8 cellular contexts compared by ENCODE assay signal in the genomic region with DNA sequence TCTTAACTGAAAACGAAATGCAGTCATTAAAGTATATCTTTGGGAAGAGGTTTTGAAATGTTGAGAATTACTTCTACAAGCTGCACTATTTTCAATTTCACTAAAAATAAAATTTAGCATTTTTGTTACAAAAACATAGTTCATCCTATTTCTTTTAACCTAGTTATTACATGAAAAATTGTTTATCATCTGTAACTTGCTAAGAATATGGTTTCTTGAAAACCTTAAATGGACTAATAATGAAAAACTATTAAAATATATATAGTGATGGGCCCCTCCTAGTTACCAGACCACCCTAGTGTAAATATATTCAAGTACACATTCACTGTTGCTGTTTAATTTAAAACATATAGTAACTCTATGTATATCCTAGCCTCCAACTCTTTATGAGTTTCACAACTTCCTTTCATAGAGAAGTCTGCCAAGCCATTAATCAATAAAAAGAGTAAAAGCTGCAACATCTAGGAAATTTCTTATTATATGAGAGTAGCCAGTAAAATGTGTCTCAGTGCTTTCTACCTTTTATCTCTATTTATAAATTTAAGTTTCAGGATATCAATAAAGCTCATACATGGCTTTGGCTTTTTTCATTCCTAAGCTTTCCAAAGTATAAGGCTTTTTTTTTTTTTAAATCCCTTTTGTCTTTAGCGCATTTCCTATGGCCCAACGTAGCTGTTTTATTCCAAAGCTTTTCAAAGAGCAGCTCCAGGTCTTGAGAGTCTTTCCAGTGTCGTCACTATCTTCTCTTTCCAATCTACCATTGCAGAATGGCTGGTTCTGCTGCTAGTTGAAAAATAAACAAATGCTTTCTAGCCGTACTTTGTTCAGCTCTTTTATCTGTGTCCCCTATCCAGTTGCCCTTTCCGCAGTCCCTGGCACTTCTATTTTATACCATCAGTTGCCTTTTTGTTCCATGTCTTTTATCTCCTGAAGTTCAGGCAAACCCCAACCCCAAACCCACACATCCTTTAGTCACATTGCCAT. TPM values are rescaled to one million over a fixed set of nuclear protein-coding genes. Genes with fewer than 3 reads are reported as not detected.
DNase-seq lines count a peak whose midpoint lies in the region; ATAC-seq, FAIRE-seq and TF ChIP-seq lines count a peak whose summit lies in the region.

No MANE protein-coding gene starts in this region.

- H3K4me3 ChIP-seq in HL-60 (replicated peaks; ENCODE audit: insufficient read depth, low read length), result peak overlapping the region; percentile 56
- H3K4me3 ChIP-seq in keratinocyte (ENCODE audit: control insufficient read depth in 2 of 3, extremely low read depth in 1 of 3, insufficient read depth in 2 of 3, low read depth in 1 of 3, low read length in 3 of 3), result peak overlapping the region; percentile 79 to 97 (median 84)

- H3K4me1 ChIP-seq in keratinocyte (ENCODE audit: control insufficient read depth, extremely low read depth, insufficient read depth, low read length), result peaks cover 49% of the 10 kb centered on the region

- H3K9me3 Mint-ChIP-seq in activated naive CD4-positive, alpha-beta T cell treated with anti-CD3 and anti-CD28 coated beads, Interleukin-2, amount 50 U/mL, for 72 hours, result no peaks in the 10 kb centered on the region

- peaks cover 11 to 44% of the 10 kb centered on the region in 2 experiments for H3K36me3 ChIP-seq in keratinocyte (ENCODE audit: control insufficient read depth in 2 of 2, extremely low read depth in 1 of 2, insufficient read depth in 2 of 2, low read length in 2 of 2)

- H3K9me1 ChIP-seq in keratinocyte (ENCODE audit: control insufficient read depth, extremely low read depth, insufficient read depth, low read length), result no peaks in the 10 kb centered on the region

- TF ChIP-seq CTCF in HL-60 (IDR thresholded peaks at IDR 0.05; ENCODE audit: insufficient read depth, low read length) (no peak), keratinocyte (optimal IDR thresholded peaks at IDR 0.05 in 1 of 3, IDR thresholded peaks at IDR 0.05 in 1 of 3, conservative IDR thresholded peaks at IDR 0.05 in 1 of 3; ENCODE audit: extremely low read depth in 1 of 3, insufficient read depth in 2 of 3, low read length in 3 of 3) (no peak)

- H4K20me1 ChIP-seq in keratinocyte (ENCODE audit: control insufficient read depth, extremely low read depth, insufficient read depth, low read length), result peaks cover 10% of the 10 kb centered on the region

- H3K27ac ChIP-seq in HL-60 (replicated peaks), result peak overlapping the region; percentile 99
- peak overlapping the region; percentile 95 for H3K27ac ChIP-seq in keratinocyte (ENCODE audit: control insufficient read depth, insufficient read depth, low read length)
- peak overlapping the region; percentile 99 for H3K27ac ChIP-seq in substantia nigra (ENCODE audit: low read depth, low read length, poor library complexity, severe bottlenecking)

- DNase-seq in CD1c-positive myeloid dendritic cell (ENCODE audit: extremely low spot score), result peak; percentile 20
- peak; percentile 25 to 37 for DNase-seq in HL-60 (ENCODE audit: low read depth in 1 of 2, low spot score in 1 of 2)
- no peak for DNase-seq in activated naive CD4-positive, alpha-beta T cell treated with anti-CD3 and anti-CD28 coated beads, Interleukin-2, amount 50 U/mL, for 72 hours (ENCODE audit: low spot score in 2 of 2)
- DNase-seq in keratinocyte (ENCODE audit: low read depth, low spot score), result no peak
- DNase-seq in substantia nigra (lab: John Stamatoyannopoulos, UW), result no peak
- no peak for DNase-seq in effector CD8-positive, alpha-beta T cell (lab: John Stamatoyannopoulos, UW)
- DNase-seq in NK-92 treated with Interleukin-12 subunit alpha and Interleukin-12 subunit beta, amount 100 ng/mL, for 24 hours (lab: John Stamatoyannopoulos, UW), result no peak

- H3K36me3 Mint-ChIP-seq in activated naive CD4-positive, alpha-beta T cell treated with anti-CD3 and anti-CD28 coated beads, Interleukin-2, amount 50 U/mL, for 72 hours, result peaks cover 48 to 56% of the 10 kb centered on the region in 2 donors

- H3K9me3 ChIP-seq in keratinocyte (ENCODE audit: control insufficient read depth, low read depth, low read length), result no peaks in the 10 kb centered on the region

- ATAC-seq in activated naive CD4-positive, alpha-beta T cell treated with anti-CD3 and anti-CD28 coated beads, Interleukin-2, amount 50 U/mL, for 72 hours, result no peak
- ATAC-seq in GM18511 (IDR thresholded peaks at IDR 0.05; ENCODE audit: unreplicated experiment), result no peak

- H3K4me2 ChIP-seq in keratinocyte (ENCODE audit: control insufficient read depth, extremely low read depth, insufficient read depth, low read depth, low read length), result peak overlapping the region; percentile 100

- H3K9ac ChIP-seq in keratinocyte (ENCODE audit: control insufficient read depth, extremely low read depth, insufficient read depth, low read length), result peak overlapping the region; percentile 99

- H2AFZ ChIP-seq in keratinocyte (ENCODE audit: control insufficient read depth, low read length), result no peak overlapping the region

- peak overlapping the region; percentile 67 to 89 for H3K27ac Mint-ChIP-seq in activated naive CD4-positive, alpha-beta T cell treated with anti-CD3 and anti-CD28 coated beads, Interleukin-2, amount 50 U/mL, for 72 hours

- H3K79me2 ChIP-seq in keratinocyte (ENCODE audit: control insufficient read depth, insufficient read depth, low read length), result peaks cover 66% of the 10 kb centered on the region

- H3K27me3 ChIP-seq in HL-60 (ENCODE audit: insufficient read depth, poor library complexity, severe bottlenecking) (no peaks in the 10 kb centered on the region), keratinocyte (ENCODE audit: control insufficient read depth, extremely low read depth, insufficient read depth, low read length) (no peaks in the 10 kb centered on the region)

- dilution Hi-C loops in keratinocyte (cut with MboI; ENCODE audit: extremely low pct_ligation_motif_present, low sequenced_read_pairs), result no loop called here

- FAIRE-seq in keratinocyte (lab: Jason Lieb, UNC), result no peak

RNA-seq across cellular contexts. Expression of a gene that starts 6.5 kb away (rescaled TPM):
- total RNA-seq in activated naive CD4-positive, alpha-beta T cell treated with anti-CD3 and anti-CD28 coated beads, Interleukin-2, amount 50 U/mL, for 72 hours, result 100 to 1,000 TPM in 1 of 2 donors, 10 to 100 TPM in 1; 97.3 to 176 TPM
- polyA plus RNA-seq in keratinocyte, result 29.9 to 59.7 TPM (median 40.2 TPM) in 3 replicates
- polyA plus RNA-seq in keratinocyte (2011; ENCODE audit: low read depth), result 22.8 TPM
- 31.4 and 43.0 TPM in 2 replicates for polyA plus RNA-seq in keratinocyte (2011; cell fraction: cytosol; rRNA removed)
- polyA plus RNA-seq in keratinocyte (2011; cell fraction: nucleus; rRNA removed), result 108 and 150 TPM in 2 replicates
- 67.8 and 84.7 TPM in 2 replicates for polyA plus RNA-seq in keratinocyte (2012; ENCODE audit: low replicate concordance)
- polyA minus RNA-seq in keratinocyte, result 53.6 to 120 TPM (median 53.7 TPM) in 3 replicates
- polyA minus RNA-seq in keratinocyte (2011; cell fraction: cytosol; rRNA and poly(A)+ RNA removed), result 87.9 TPM
- 76.1 and 79.2 TPM in 2 replicates for polyA minus RNA-seq in keratinocyte (2011; cell fraction: nucleus; rRNA and poly(A)+ RNA removed)

Comparison
In these comparisons a context has a peak if more than half of its experiments do, and no peak if none do; other contexts are left out.
1. DNase-seq: peak in CD1c-positive myeloid dendritic cell (single experiment) and HL-60 (2 of 2); none in activated naive CD4-positive, alpha-beta T cell treated with anti-CD3 and anti-CD28 coated beads, Interleukin-2, amount 50 U/mL, for 72 hours (0 of 2), keratinocyte (single experiment), substantia nigra (0 of 49), effector CD8-positive, alpha-beta T cell (single experiment) and NK-92 treated with Interleukin-12 subunit alpha and Interleukin-12 subunit beta, amount 100 ng/mL, for 24 hours (single experiment).
2. Peak in every context shown above with its lines, with median percentiles within 50 percentile points of each other: H3K27ac ChIP-seq.